Comparison of ENCODE assay signal across 9 cellular contexts in genomic region chr3:185733980-185734724, GRCh38.
DNase-seq lines count a peak whose midpoint lies in the region; ATAC-seq, FAIRE-seq and TF ChIP-seq lines count a peak whose summit lies in the region.
"Had no signal": no experiment of that assay in that cellular context is flagged by ENCODE, and none has a peak within 500 bp of the region (broad histone marks: within the 10 kb centered on the region; RNA-seq: fewer than 3 reads in every experiment).

No MANE protein-coding gene starts in this region.

- H3K27ac ChIP-seq in SK-N-MC = peak overlapping the region; percentile 11; the same call in 1 of the 2 replicates
- H3K27ac ChIP-seq in pancreas = no peak overlapping the region

- H3K4me1 ChIP-seq in pancreas = no peaks in the 10 kb centered on the region

- CTCF ChIA-PET in activated naive CD4-positive, alpha-beta T cell treated with anti-CD3 and anti-CD28 coated beads, Interleukin-2, amount 10 ng/mL, durations not matched to agents 7 days and 5 days (lab: Charles Lee) = interaction anchor here (0.8 to 1.7 kb wide), 3 partner anchors 34 to 173 kb away, joined by 3 to 7 read pairs (median 4); no protein-coding TSS in a partner anchor

- no peaks in the 10 kb centered on the region for H3K27me3 ChIP-seq in pancreas

- H3K4me3 ChIP-seq in SK-N-MC = no peak overlapping the region
- no peak overlapping the region for H3K4me3 ChIP-seq in fibroblast of the aortic adventitia (ENCODE audit: low read depth, low read length)
- H3K4me3 ChIP-seq in pancreas = no peak overlapping the region

- peak; percentile 70 for TF ChIP-seq CTCF in fibroblast of the aortic adventitia (IDR thresholded peaks at IDR 0.05; ENCODE audit: insufficient read depth, low read length)
- peak; percentile 6 to 43 (median 30) for TF ChIP-seq CTCF in pancreas (IDR thresholded peaks at IDR 0.05)

- WGBS in pancreas, 2 donors = 37 to 41% methylated on average over 10 of the region's 10 CpGs

- H3K36me3 ChIP-seq in SK-N-MC (ENCODE audit: insufficient read depth, low read length) = no peaks in the 10 kb centered on the region
- H3K36me3 ChIP-seq in pancreas = no peaks in the 10 kb centered on the region

- H3K27ac Mint-ChIP-seq in activated naive CD4-positive, alpha-beta T cell treated with anti-CD3 and anti-CD28 coated beads, Interleukin-2, amount 10 ng/mL, durations not matched to agents 7 days and 5 days = no peak overlapping the region
- H3K27ac Mint-ChIP-seq: dendritic cell treated with granulocyte-macrophage colony-stimulating factor and Interleukin-4, amounts not matched to agents 40 ng/mL and 50 ng/mL, for 4 days had no signal

- intact Hi-C loops in pancreas (cut with DNase I) = no loop called here

- no peak for FAIRE-seq in pancreas (lab: Jason Lieb, UNC)

- no peaks in the 10 kb centered on the region for H3K27me3 Mint-ChIP-seq in activated naive CD4-positive, alpha-beta T cell treated with anti-CD3 and anti-CD28 coated beads, Interleukin-2, amount 10 ng/mL, durations not matched to agents 7 days and 5 days
- H3K27me3 Mint-ChIP-seq: dendritic cell treated with granulocyte-macrophage colony-stimulating factor and Interleukin-4, amounts not matched to agents 40 ng/mL and 50 ng/mL, for 4 days had no signal

- H3K9ac ChIP-seq in SK-N-MC (ENCODE audit: insufficient read length) = no peak overlapping the region

- peak; percentile 27 for DNase-seq in activated naive CD4-positive, alpha-beta T cell treated with anti-CD3 and anti-CD28 coated beads, Interleukin-2, amount 10 ng/mL, durations not matched to agents 7 days and 5 days
- no peak for DNase-seq in activated naive CD4-positive, alpha-beta T cell (lab: John Stamatoyannopoulos, UW)
- DNase-seq in MV-4-11 (lab: John Stamatoyannopoulos, UW) (peak; percentile 50), SK-N-MC (ENCODE audit: low read depth, low spot score) (peak; percentile 78), fibroblast of the aortic adventitia (ENCODE audit: low read depth) (peak; percentile 88), pancreas (peak in 3 of 6 donors; percentile 18 to 50 (median 43)), hippocampal formation (lab: John Stamatoyannopoulos, UW) (no peak)

- no peak overlapping the region for H3K4me3 Mint-ChIP-seq in activated naive CD4-positive, alpha-beta T cell treated with anti-CD3 and anti-CD28 coated beads, Interleukin-2, amount 10 ng/mL, durations not matched to agents 7 days and 5 days
- H3K4me3 Mint-ChIP-seq: dendritic cell treated with granulocyte-macrophage colony-stimulating factor and Interleukin-4, amounts not matched to agents 40 ng/mL and 50 ng/mL, for 4 days had no signal

- H3K9me3 ChIP-seq in SK-N-MC (ENCODE audit: low read depth, low read length) (no peaks in the 10 kb centered on the region), pancreas (no peaks in the 10 kb centered on the region)

- ATAC-seq in pancreas = peak; percentile 82 to 98 (median 94)
- no peak for ATAC-seq in HG02970 (IDR thresholded peaks at IDR 0.05; ENCODE audit: low FRiP score, unreplicated experiment)

- H3K36me3 Mint-ChIP-seq in activated naive CD4-positive, alpha-beta T cell treated with anti-CD3 and anti-CD28 coated beads, Interleukin-2, amount 10 ng/mL, durations not matched to agents 7 days and 5 days = no peaks in the 10 kb centered on the region

- H3K9me3 Mint-ChIP-seq in activated naive CD4-positive, alpha-beta T cell treated with anti-CD3 and anti-CD28 coated beads, Interleukin-2, amount 10 ng/mL, durations not matched to agents 7 days and 5 days = no peaks in the 10 kb centered on the region
- H3K9me3 Mint-ChIP-seq: dendritic cell treated with granulocyte-macrophage colony-stimulating factor and Interleukin-4, amounts not matched to agents 40 ng/mL and 50 ng/mL, for 4 days had no signal

- H3K4me1 Mint-ChIP-seq in activated naive CD4-positive, alpha-beta T cell treated with anti-CD3 and anti-CD28 coated beads, Interleukin-2, amount 10 ng/mL, durations not matched to agents 7 days and 5 days = no peaks in the 10 kb centered on the region

Comparison
In these comparisons a context has a peak if more than half of its experiments do, and no peak if none do; other contexts are left out.
1. DNase-seq: peak in activated naive CD4-positive, alpha-beta T cell treated with anti-CD3 and anti-CD28 coated beads, Interleukin-2, amount 10 ng/mL, durations not matched to agents 7 days and 5 days (single experiment), MV-4-11 (single experiment), SK-N-MC (single experiment) and fibroblast of the aortic adventitia (single experiment); none in activated naive CD4-positive, alpha-beta T cell (0 of 4) and hippocampal formation (0 of 2).